In the genomic region with DNA sequence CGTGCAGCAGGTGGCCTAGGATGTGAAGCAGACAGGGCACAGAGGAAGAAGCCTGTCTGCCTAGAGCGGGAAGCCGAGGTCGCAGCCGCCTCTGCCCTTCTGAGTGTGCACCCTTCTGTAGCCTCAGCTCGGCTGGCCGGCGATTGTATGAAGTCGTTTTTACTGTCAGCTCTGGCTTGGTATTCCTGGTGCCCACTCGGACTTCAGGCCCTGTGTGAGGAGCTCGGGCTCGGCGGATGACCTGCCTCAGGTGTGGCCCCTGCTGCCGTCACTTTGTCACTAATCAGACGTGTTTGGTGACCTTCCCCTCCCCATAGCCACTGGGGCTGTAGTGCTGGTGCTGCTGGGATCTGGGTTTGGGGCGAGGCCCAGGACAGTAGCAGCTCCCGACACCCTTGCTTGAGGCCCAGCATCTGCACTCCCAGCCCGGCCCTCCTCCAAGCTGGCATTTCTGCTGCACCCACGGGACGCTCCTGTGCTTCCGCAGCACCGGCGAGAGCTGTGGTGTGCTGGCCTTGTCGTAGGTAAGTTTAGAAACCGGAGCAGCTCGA, we compare ENCODE assay signal across 16 cellular contexts. TPM values are rescaled to one million over a fixed set of nuclear protein-coding genes. Genes with fewer than 3 reads are reported as not detected.
DNase-seq lines count a peak whose midpoint lies in the region; ATAC-seq and TF ChIP-seq lines count a peak whose summit lies in the region.
"Had no signal": no experiment of that assay in that cellular context is flagged by ENCODE, and none has a peak within 500 bp of the region (broad histone marks: within the 10 kb centered on the region; RNA-seq: fewer than 3 reads in every experiment).

No MANE protein-coding gene starts in this region.

- H3K36me3 ChIP-seq in neuronal stem cell (replicated peaks in 1 of 2; ENCODE audit: control insufficient read depth in 2 of 2, insufficient read depth in 2 of 2, low read length in 2 of 2) = peaks cover 29 to 65% of the 10 kb centered on the region in 2 donors
- no peaks in the 10 kb centered on the region for H3K36me3 ChIP-seq in vagina

- no peak overlapping the region for H3K4me3 Mint-ChIP-seq in activated naive CD4-positive, alpha-beta T cell treated with anti-CD3 and anti-CD28 coated beads, Interleukin-2, amount 10 ng/mL, durations not matched to agents 7 days and 5 days
- no peak overlapping the region for H3K4me3 Mint-ChIP-seq in glutamatergic neuron (ENCODE audit: unreplicated experiment)
- H3K4me3 Mint-ChIP-seq: stimulated activated memory B cell treated with anti-CD40 and anti-IgM and Interleukin-4, amounts not matched to agents 10 μg/mL and 1 μg/mL and 100 μg/mL, for 72 hours had no signal

- H2BK120ac ChIP-seq in neuronal stem cell (ENCODE audit: low read depth, low read length) = peak overlapping the region; percentile 39

- H3K4me1 ChIP-seq in neuronal stem cell (ENCODE audit: control insufficient read depth in 2 of 2, insufficient read depth in 1 of 2, low read depth in 1 of 2, low read length in 2 of 2) (peaks cover 11 to 42% of the 10 kb centered on the region in 2 donors), vagina (peaks cover 24% of the 10 kb centered on the region)

- no peaks in the 10 kb centered on the region for H3K9me3 Mint-ChIP-seq in activated naive CD4-positive, alpha-beta T cell treated with anti-CD3 and anti-CD28 coated beads, Interleukin-2, amount 10 ng/mL, durations not matched to agents 7 days and 5 days
- H3K9me3 Mint-ChIP-seq in activated naive CD4-positive, alpha-beta T cell treated with anti-CD3 and anti-CD28 coated beads, Interleukin-2, amount 50 U/mL, for 72 hours = no peaks in the 10 kb centered on the region
- peaks cover 9% of the 10 kb centered on the region for H3K9me3 Mint-ChIP-seq in glutamatergic neuron (ENCODE audit: unreplicated experiment)
- H3K9me3 Mint-ChIP-seq: stimulated activated memory B cell treated with anti-CD40 and anti-IgM and Interleukin-4, amounts not matched to agents 10 μg/mL and 1 μg/mL and 100 μg/mL, for 72 hours had no signal

- H3K79me1 ChIP-seq in neuronal stem cell (ENCODE audit: low read depth, low read length) = peaks cover 21% of the 10 kb centered on the region

- DNase-seq in activated naive CD4-positive, alpha-beta T cell treated with anti-CD3 and anti-CD28 coated beads, Interleukin-2, amount 10 ng/mL, durations not matched to agents 7 days and 5 days = no peak
- no peak for DNase-seq in activated naive CD4-positive, alpha-beta T cell treated with anti-CD3 and anti-CD28 coated beads, Interleukin-2, amount 50 U/mL, for 72 hours (ENCODE audit: low spot score in 2 of 2)
- peak; percentile 24 for DNase-seq in glutamatergic neuron
- no peak for DNase-seq in neuronal stem cell (ENCODE audit: low spot score)
- DNase-seq in vagina (ENCODE audit: extremely low spot score in 2 of 2) = no peak
- no peak for DNase-seq in activated T-cell treated with anti-CD3 and anti-CD28 coated beads, Interleukin-2, amount 50 U/mL, for 48 hours
- no peak for DNase-seq in superior temporal gyrus (ENCODE audit: extremely low spot score)
- DNase-seq: effector memory CD4-positive, alpha-beta T cell; GDM1; MG63; stimulated activated CD4-positive, alpha-beta T cell treated with anti-CD3 and anti-CD28 coated beads, Interleukin-4, amount 100 ng/mL, for 24 hours had no signal

- H3K27ac ChIP-seq in neuronal stem cell (replicated peaks; ENCODE audit: low read length) (peak overlapping the region; percentile 56), vagina (peak overlapping the region; percentile 67)
- H3K27ac ChIP-seq: 22Rv1 had no signal

- H3K18ac ChIP-seq in neuronal stem cell (ENCODE audit: low read length) = peak overlapping the region; percentile 86

- intact Hi-C loops in vagina (cut with DNase I) = loop anchor here (10.0 kb wide), 1 partner anchor 487 kb away; no protein-coding TSS in a partner anchor

- no peak overlapping the region for H4K91ac ChIP-seq in neuronal stem cell (ENCODE audit: low read depth, low read length, poor library complexity)

- H3K9me3 ChIP-seq in neuronal stem cell (replicated peaks in 1 of 2; ENCODE audit: control insufficient read depth in 2 of 2, insufficient read depth in 1 of 2, low read depth in 1 of 2, low read length in 2 of 2) (no peaks in the 10 kb centered on the region), vagina (no peaks in the 10 kb centered on the region)
- H3K9me3 ChIP-seq: left lung, MG63 had no signal

- no peak overlapping the region for H3K4me2 ChIP-seq in neuronal stem cell (ENCODE audit: insufficient read depth, low read length, poor library complexity, severe bottlenecking)

- peak overlapping the region; percentile 37 for H3K27ac Mint-ChIP-seq in activated naive CD4-positive, alpha-beta T cell treated with anti-CD3 and anti-CD28 coated beads, Interleukin-2, amount 10 ng/mL, durations not matched to agents 7 days and 5 days
- H3K27ac Mint-ChIP-seq in activated naive CD4-positive, alpha-beta T cell treated with anti-CD3 and anti-CD28 coated beads, Interleukin-2, amount 50 U/mL, for 72 hours = no peak overlapping the region
- H3K27ac Mint-ChIP-seq in glutamatergic neuron (ENCODE audit: unreplicated experiment) = no peak overlapping the region
- H3K27ac Mint-ChIP-seq: stimulated activated memory B cell treated with anti-CD40 and anti-IgM and Interleukin-4, amounts not matched to agents 10 μg/mL and 1 μg/mL and 100 μg/mL, for 72 hours had no signal

- H3K4me3 ChIP-seq in neuronal stem cell (ENCODE audit: low read length in 2 of 2) (no peak overlapping the region), vagina (no peak overlapping the region)
- H3K4me3 ChIP-seq: left lung, MG63 had no signal

- no peak for TF ChIP-seq POLR2A in vagina (IDR thresholded peaks at IDR 0.05)

- H3K27me3 Mint-ChIP-seq in activated naive CD4-positive, alpha-beta T cell treated with anti-CD3 and anti-CD28 coated beads, Interleukin-2, amount 10 ng/mL, durations not matched to agents 7 days and 5 days = no peaks in the 10 kb centered on the region
- H3K27me3 Mint-ChIP-seq in glutamatergic neuron (ENCODE audit: unreplicated experiment) = peaks cover 4% of the 10 kb centered on the region
- H3K27me3 Mint-ChIP-seq: stimulated activated memory B cell treated with anti-CD40 and anti-IgM and Interleukin-4, amounts not matched to agents 10 μg/mL and 1 μg/mL and 100 μg/mL, for 72 hours had no signal

- no peaks in the 10 kb centered on the region for H3K4me1 Mint-ChIP-seq in activated naive CD4-positive, alpha-beta T cell treated with anti-CD3 and anti-CD28 coated beads, Interleukin-2, amount 10 ng/mL, durations not matched to agents 7 days and 5 days
- H3K4me1 Mint-ChIP-seq in glutamatergic neuron (ENCODE audit: low read depth, unreplicated experiment) = peaks cover 34% of the 10 kb centered on the region

- H2AFZ ChIP-seq in neuronal stem cell (ENCODE audit: low read length) = no peak overlapping the region

- H2BK15ac ChIP-seq in neuronal stem cell (ENCODE audit: low read length) = no peak overlapping the region

- ATAC-seq in activated naive CD4-positive, alpha-beta T cell treated with anti-CD3 and anti-CD28 coated beads, Interleukin-2, amount 50 U/mL, for 72 hours = no peak
- no peak for ATAC-seq in HG03521 (IDR thresholded peaks at IDR 0.05; ENCODE audit: unreplicated experiment)
- ATAC-seq: activated CD4-positive, CD25-positive, alpha-beta regulatory T cell treated with anti-CD3 and anti-CD28 coated beads, Interleukin-2, amount 50 U/mL, for 24 hours; stimulated activated memory B cell treated with anti-CD40 and anti-IgM and Interleukin-4, amounts not matched to agents 10 μg/mL and 1 μg/mL and 100 μg/mL, for 72 hours had no signal

- H3K27me3 ChIP-seq in neuronal stem cell (ENCODE audit: control insufficient read depth in 3 of 3, insufficient read depth in 3 of 3, low read depth in 1 of 3, low read length in 3 of 3) (no peaks in the 10 kb centered on the region), vagina (no peaks in the 10 kb centered on the region)
- H3K27me3 ChIP-seq: left lung, MG63 had no signal

- H3K23ac ChIP-seq in neuronal stem cell (ENCODE audit: low read depth, low read length, poor library complexity) = peak overlapping the region; percentile 86

- H4K8ac ChIP-seq in neuronal stem cell (ENCODE audit: low read depth, low read length) = no peak overlapping the region

- TF ChIP-seq CTCF in glutamatergic neuron (IDR thresholded peaks at IDR 0.05; ENCODE audit: partially characterized antibody, unreplicated experiment) (no peak), vagina (IDR thresholded peaks at IDR 0.05) (no peak)

- peak overlapping the region; percentile 77 for H2BK5ac ChIP-seq in neuronal stem cell (ENCODE audit: low read length)

- H3K4ac ChIP-seq in neuronal stem cell (ENCODE audit: low read length) = peak overlapping the region; percentile 42

- H3K14ac ChIP-seq in neuronal stem cell (ENCODE audit: low read length) = peak overlapping the region; percentile 72

- CTCF ChIA-PET in activated naive CD4-positive, alpha-beta T cell treated with anti-CD3 and anti-CD28 coated beads, Interleukin-2, amount 10 ng/mL, durations not matched to agents 7 days and 5 days (lab: Charles Lee) = interaction anchor here (0.7 to 1.8 kb wide), 5 partner anchors 10 to 482 kb away, joined by 3 to 6 read pairs (median 3); no protein-coding TSS in a partner anchor

- peak overlapping the region; percentile 44 for H2AK5ac ChIP-seq in neuronal stem cell (ENCODE audit: low read depth, low read length)

- no CpG with 5 or more reads among the region's 26 CpGs for WGBS in neuronal stem cell (ENCODE audit: extremely low coverage in 2 of 2, insufficient read length in 2 of 2, insufficient replicate concordance in 1 of 2), 2 donors

- peaks cover 13% of the 10 kb centered on the region for H3K36me3 Mint-ChIP-seq in activated naive CD4-positive, alpha-beta T cell treated with anti-CD3 and anti-CD28 coated beads, Interleukin-2, amount 10 ng/mL, durations not matched to agents 7 days and 5 days
- H3K36me3 Mint-ChIP-seq in activated naive CD4-positive, alpha-beta T cell treated with anti-CD3 and anti-CD28 coated beads, Interleukin-2, amount 50 U/mL, for 72 hours = no peaks in the 10 kb centered on the region
- no peaks in the 10 kb centered on the region for H3K36me3 Mint-ChIP-seq in glutamatergic neuron (ENCODE audit: unreplicated experiment)

- peak overlapping the region; percentile 72 for H3K9ac ChIP-seq in neuronal stem cell (ENCODE audit: low read depth, low read length, poor library complexity)

- H2BK12ac ChIP-seq in neuronal stem cell (ENCODE audit: low read length) = no peak overlapping the region

RNA-seq across cellular contexts. Expression of gene SLX9, which starts 18.1 kb away (rescaled TPM):
- total RNA-seq in activated naive CD4-positive, alpha-beta T cell treated with anti-CD3 and anti-CD28 coated beads, Interleukin-2, amount 50 U/mL, for 72 hours = 10 to 100 TPM; 25.3 to 63.9 TPM
- total RNA-seq in glutamatergic neuron (ENCODE audit: unreplicated experiment) = 30.7 TPM
- 17.0 TPM for polyA plus RNA-seq in neuronal stem cell (2013, experiment 1 of 2)
- polyA plus RNA-seq in neuronal stem cell (2013, experiment 2 of 2) = 16.6 TPM
- 8.3 TPM for total RNA-seq in vagina

RNA-seq across cellular contexts. Expression of gene ITGB2, which starts 37.3 kb away (rescaled TPM):
- 100 to 1,000 TPM; 151 to 272 TPM for total RNA-seq in activated naive CD4-positive, alpha-beta T cell treated with anti-CD3 and anti-CD28 coated beads, Interleukin-2, amount 50 U/mL, for 72 hours
- 0.91 TPM for total RNA-seq in glutamatergic neuron (ENCODE audit: unreplicated experiment)
- polyA plus RNA-seq in neuronal stem cell (2013, experiment 1 of 2) = 0.06 TPM
- polyA plus RNA-seq in neuronal stem cell (2013, experiment 2 of 2) = 0.12 TPM
- total RNA-seq in vagina = 35.1 TPM

Comparison
In these comparisons a context has a peak if more than half of its experiments do, and no peak if none do; other contexts are left out.
1. RNA of gene ITGB2, which starts 37.3 kb away (total RNA-seq): 151 to 272 TPM in activated naive CD4-positive, alpha-beta T cell treated with anti-CD3 and anti-CD28 coated beads, Interleukin-2, amount 50 U/mL, for 72 hours and 35.1 TPM in vagina (single experiment); 0.91 TPM in glutamatergic neuron (single experiment); every median in the first group is over 10 times any median in the second.